8 cellular contexts compared by ENCODE assay signal in the genomic region with DNA sequence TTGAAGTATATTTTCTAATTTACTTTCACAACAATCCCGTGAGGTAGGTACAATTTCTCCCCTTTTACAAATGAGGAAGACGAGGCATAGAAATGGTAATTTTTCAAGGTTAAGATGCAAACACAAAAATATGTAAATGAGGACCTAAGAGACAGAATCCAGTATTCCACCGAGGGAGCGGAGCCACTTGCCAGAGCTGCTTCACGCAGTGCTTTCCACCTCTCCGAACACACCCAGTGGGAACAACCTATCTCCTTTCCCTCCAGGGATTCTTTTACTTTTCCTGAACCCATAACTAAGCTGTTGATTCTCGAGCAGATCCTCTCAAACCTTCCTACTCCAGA. TPM values are rescaled to one million over a fixed set of nuclear protein-coding genes. Genes with fewer than 3 reads are reported as not detected.
DNase-seq lines count a peak whose midpoint lies in the region; ATAC-seq and TF ChIP-seq lines count a peak whose summit lies in the region.

No MANE protein-coding gene starts in this region.

- no peaks in the 10 kb centered on the region for H3K27me3 ChIP-seq in brain microvascular endothelial cell (replicated peaks)
- H3K27me3 ChIP-seq in mesenchymal stem cell (ENCODE audit: control insufficient read depth in 1 of 2, insufficient read depth in 1 of 2, low read length in 2 of 2): no peaks in the 10 kb centered on the region

- peak overlapping the region; percentile 93 for H3K9ac ChIP-seq in mesenchymal stem cell (ENCODE audit: low read length)

- peaks cover 50% of the 10 kb centered on the region for H3K4me1 Mint-ChIP-seq in activated naive CD4-positive, alpha-beta T cell treated with anti-CD3 and anti-CD28 coated beads for 36 hours (ENCODE audit: low read depth)

- no peaks in the 10 kb centered on the region for H3K27me3 Mint-ChIP-seq in activated naive CD4-positive, alpha-beta T cell treated with anti-CD3 and anti-CD28 coated beads for 36 hours (ENCODE audit: low read depth)

- no peak overlapping the region for H4K91ac ChIP-seq in mesenchymal stem cell (ENCODE audit: low read length)

- intact Hi-C loops in activated naive CD4-positive, alpha-beta T cell treated with anti-CD3 and anti-CD28 coated beads for 36 hours (cut with micrococcal nuclease): loop anchor here (2.0 to 10.0 kb wide), 5 partner anchors 156 to 1356 kb away; a partner anchor contains a TSS

- no peak overlapping the region for H2AK5ac ChIP-seq in mesenchymal stem cell (ENCODE audit: low read length, severe bottlenecking)

- H3K79me1 ChIP-seq in mesenchymal stem cell (replicated peaks; ENCODE audit: low read length, poor library complexity, severe bottlenecking): peaks cover 12% of the 10 kb centered on the region

- 4% methylated on average over 7 of the region's 7 CpGs for whole genome bisulfite sequencing in mesenchymal stem cell
- WGBS in urinary bladder: 11% methylated on average over 7 of the region's 7 CpGs

- H3K4me3 Mint-ChIP-seq in activated naive CD4-positive, alpha-beta T cell treated with anti-CD3 and anti-CD28 coated beads for 36 hours: peak overlapping the region; percentile 100

- H3K27ac ChIP-seq in brain microvascular endothelial cell: no peak overlapping the region
- H3K27ac ChIP-seq in mesenchymal stem cell (ENCODE audit: low read length, poor library complexity, severe bottlenecking): no peak overlapping the region
- no peak overlapping the region for H3K27ac ChIP-seq in urinary bladder (ENCODE audit: low read depth)

- DNase-seq in activated naive CD4-positive, alpha-beta T cell treated with anti-CD3 and anti-CD28 coated beads for 36 hours: no peak
- DNase-seq in activated naive CD4-positive, alpha-beta T cell treated with Interleukin-2 at 50 U/mL for 16 hours: no peak
- no peak for DNase-seq in brain microvascular endothelial cell
- no peak for DNase-seq in mesenchymal stem cell
- DNase-seq in AG20443 (ENCODE audit: low spot score): no peak
- no peak for DNase-seq in stimulated activated CD4-positive, alpha-beta T cell treated with anti-CD3 and anti-CD28 coated beads, Interleukin-15, amount 100 ng/mL, for 24 hours

- CTCF ChIA-PET in activated naive CD4-positive, alpha-beta T cell treated with anti-CD3 and anti-CD28 coated beads for 36 hours (lab: Charles Lee): interaction anchor here (0.5 to 1.7 kb wide), 5 partner anchors 9 to 98 kb away, joined by 3 to 6 read pairs (median 3); no protein-coding TSS in a partner anchor

- H4K8ac ChIP-seq in mesenchymal stem cell (ENCODE audit: low read length): no peak overlapping the region

- peaks cover 20% of the 10 kb centered on the region for H3K36me3 Mint-ChIP-seq in activated naive CD4-positive, alpha-beta T cell treated with anti-CD3 and anti-CD28 coated beads for 36 hours (ENCODE audit: low read depth)

- H3K4me3 ChIP-seq in brain microvascular endothelial cell (ENCODE audit: low read depth, low read length): peak overlapping the region; percentile 86
- peak overlapping the region; percentile 48 to 97 for H3K4me3 ChIP-seq in mesenchymal stem cell (ENCODE audit: insufficient read depth in 1 of 2, low read depth in 1 of 2, low read length in 2 of 2)
- peak overlapping the region; percentile 73 for H3K4me3 ChIP-seq in urinary bladder (ENCODE audit: low read depth, low read length)

- no peak overlapping the region for H2BK5ac ChIP-seq in mesenchymal stem cell (ENCODE audit: low read depth, low read length, poor library complexity, severe bottlenecking)

- in situ Hi-C loops in brain microvascular endothelial cell (cut with HindIII; ENCODE audit: low pct_ligation_motif_present, low sequenced_read_pairs): no loop called here

- no peak overlapping the region for H3K4ac ChIP-seq in mesenchymal stem cell (ENCODE audit: low read depth in 1 of 2, low read length in 2 of 2)

- no peak overlapping the region for H2BK120ac ChIP-seq in mesenchymal stem cell (ENCODE audit: low read depth, low read length)

- H3K4me1 ChIP-seq in mesenchymal stem cell (ENCODE audit: control insufficient read depth, insufficient read depth, low read depth, low read length): peaks cover 7% of the 10 kb centered on the region
- peaks cover 2% of the 10 kb centered on the region for H3K4me1 ChIP-seq in urinary bladder (ENCODE audit: insufficient read depth)

- no peaks in the 10 kb centered on the region for H3K9me3 Mint-ChIP-seq in activated naive CD4-positive, alpha-beta T cell treated with anti-CD3 and anti-CD28 coated beads for 36 hours

- H2AFZ ChIP-seq in mesenchymal stem cell (ENCODE audit: low read depth, low read length): no peak overlapping the region

- peak overlapping the region; percentile 87 for H3K27ac Mint-ChIP-seq in activated naive CD4-positive, alpha-beta T cell treated with anti-CD3 and anti-CD28 coated beads for 36 hours

- no peak overlapping the region for H2BK15ac ChIP-seq in mesenchymal stem cell (ENCODE audit: low read depth, poor library complexity, severe bottlenecking)

- no peak overlapping the region for H3K18ac ChIP-seq in mesenchymal stem cell (ENCODE audit: low read depth in 1 of 2, low read length in 2 of 2)

- H3K36me3 ChIP-seq in brain microvascular endothelial cell (replicated peaks): no peaks in the 10 kb centered on the region
- no peaks in the 10 kb centered on the region for H3K36me3 ChIP-seq in mesenchymal stem cell (ENCODE audit: control insufficient read depth in 1 of 2, insufficient read depth in 2 of 2, low read depth in 1 of 2, low read length in 2 of 2)
- H3K36me3 ChIP-seq in urinary bladder (ENCODE audit: insufficient read depth): no peaks in the 10 kb centered on the region

- H2BK12ac ChIP-seq in mesenchymal stem cell (ENCODE audit: low read length in 2 of 2): no peak overlapping the region

- peak overlapping the region; percentile 66 for H3K4me2 ChIP-seq in mesenchymal stem cell (ENCODE audit: low read length, poor library complexity, severe bottlenecking)

- no peak for ATAC-seq in HG02885 (IDR thresholded peaks at IDR 0.05; ENCODE audit: poor library complexity, unreplicated experiment)

- H3K9me3 ChIP-seq in mesenchymal stem cell (ENCODE audit: control insufficient read depth, low read length): peaks cover 1% of the 10 kb centered on the region

- no peak for TF ChIP-seq CTCF in brain microvascular endothelial cell (IDR thresholded peaks at IDR 0.05; ENCODE audit: low read depth, low read length, missing control alignments)

- H3K14ac ChIP-seq in mesenchymal stem cell (ENCODE audit: low read length in 2 of 2): no peak overlapping the region

- H3K23ac ChIP-seq in mesenchymal stem cell (ENCODE audit: low read length in 2 of 2): no peak overlapping the region

RNA-seq across cellular contexts. Expression of a gene that starts 1.6 kb away (rescaled TPM):
- total RNA-seq in activated naive CD4-positive, alpha-beta T cell treated with anti-CD3 and anti-CD28 coated beads for 36 hours: 10 to 100 TPM; 20.1 to 20.4 TPM
- 5.7 TPM for polyA plus RNA-seq in mesenchymal stem cell (2013, experiment 1 of 2)
- 6.4 TPM for polyA plus RNA-seq in mesenchymal stem cell (2013, experiment 2 of 2)
- total RNA-seq in urinary bladder: 71.1 TPM
- 5.4 TPM for polyA plus RNA-seq in urinary bladder
